22 cellular contexts compared by ENCODE assay signal in genomic region chr2:197241590-197241989, GRCh38.
DNase-seq lines count a peak whose midpoint lies in the region; ATAC-seq, FAIRE-seq and TF ChIP-seq lines count a peak whose summit lies in the region.
"Had no signal": no experiment of that assay in that cellular context is flagged by ENCODE, and none has a peak within 500 bp of the region (broad histone marks: within the 10 kb centered on the region; RNA-seq: fewer than 3 reads in every experiment).

No MANE protein-coding gene starts in this region.

- H3K36me3 ChIP-seq in neutrophil, result no peaks in the 10 kb centered on the region
- H3K36me3 ChIP-seq: BE2C, transverse colon had no signal

- H3K9me3 Mint-ChIP-seq in T-helper 2 cell treated with Interferon-gamma antibody and Interleukin-4, amounts not matched to agents 5 μg/mL and 100 μg/mL, for 36 hours, result no peaks in the 10 kb centered on the region
- no peaks in the 10 kb centered on the region for H3K9me3 Mint-ChIP-seq in activated T-helper 17 cell treated with anti-CD3 and anti-CD28 coated beads, Interleukin-2, amount 50 U/mL, for 72 hours
- H3K9me3 Mint-ChIP-seq: activated naive CD8-positive, alpha-beta T cell treated with anti-CD3 and anti-CD28 coated beads, Interleukin-2, amount 10 ng/mL, durations not matched to agents 7 days and 5 days; activated T-helper 2 cell treated with anti-CD3 and anti-CD28 coated beads, Interferon-gamma antibody, Interleukin-2, Interleukin-4, amounts not matched to agents 10 μg/mL and 5 μg/mL and 100 μg/mL, durations not matched to agents 14 hours and 24 hours and 36 hours had no signal

- no peak for ATAC-seq in activated T-helper 17 cell treated with anti-CD3 and anti-CD28 coated beads, Interleukin-2, amount 50 U/mL, for 72 hours (replicated peaks)
- no peak for ATAC-seq in foreskin keratinocyte
- ATAC-seq: A549, left cardiac atrium, Panc1 had no signal

- peak overlapping the region; percentile 56 for H3K27ac Mint-ChIP-seq in T-helper 2 cell treated with Interferon-gamma antibody and Interleukin-4, amounts not matched to agents 5 μg/mL and 100 μg/mL, for 36 hours
- H3K27ac Mint-ChIP-seq in activated T-helper 17 cell treated with anti-CD3 and anti-CD28 coated beads, Interleukin-2, amount 50 U/mL, for 72 hours, result no peak overlapping the region

- no peak for DNase-seq in T-helper 2 cell treated with Interferon-gamma antibody and Interleukin-4, amounts not matched to agents 5 μg/mL and 100 μg/mL, for 36 hours (ENCODE audit: low spot score)
- DNase-seq in T-helper 2 cell (no peak), GM19239 (ENCODE audit: insufficient read length, low spot score) (no peak), Ammon's horn (ENCODE audit: low spot score) (no peak), foreskin keratinocyte (no peak), NCI-H1436 (lab: John Stamatoyannopoulos, UW) (no peak)
- DNase-seq: activated CD4-positive, alpha-beta T cell treated with anti-CD3 and anti-CD28 coated beads for 48 hours; activated CD8-positive, alpha-beta memory T cell treated with anti-CD3 and anti-CD28 coated beads, Interleukin-2, amount 50 U/mL, for 48 hours; activated naive CD8-positive, alpha-beta T cell treated with anti-CD3 and anti-CD28 coated beads, Interleukin-2, amount 10 ng/mL, durations not matched to agents 7 days and 5 days; BE2C; Calu3; central memory CD4-positive, alpha-beta T cell; left cardiac atrium; mammary epithelial cell; nucleus accumbens; SHP77 treated with DMSO at 0.1 percent for 48 hours; transverse colon had no signal

- no peak for TF ChIP-seq CTCF in neutrophil (IDR thresholded peaks at IDR 0.05)
- TF ChIP-seq CTCF in foreskin keratinocyte (conservative IDR thresholded peaks at IDR 0.05), result no peak

- H3K36me3 Mint-ChIP-seq in T-helper 2 cell treated with Interferon-gamma antibody and Interleukin-4, amounts not matched to agents 5 μg/mL and 100 μg/mL, for 36 hours (ENCODE audit: low read depth), result peaks cover 35% of the 10 kb centered on the region
- H3K36me3 Mint-ChIP-seq in activated T-helper 17 cell treated with anti-CD3 and anti-CD28 coated beads, Interleukin-2, amount 50 U/mL, for 72 hours (ENCODE audit: low read depth), result peaks cover 18% of the 10 kb centered on the region

- no peaks in the 10 kb centered on the region for H3K27me3 Mint-ChIP-seq in T-helper 2 cell treated with Interferon-gamma antibody and Interleukin-4, amounts not matched to agents 5 μg/mL and 100 μg/mL, for 36 hours (ENCODE audit: low read depth)
- no peaks in the 10 kb centered on the region for H3K27me3 Mint-ChIP-seq in activated T-helper 17 cell treated with anti-CD3 and anti-CD28 coated beads, Interleukin-2, amount 50 U/mL, for 72 hours
- H3K27me3 Mint-ChIP-seq: activated naive CD8-positive, alpha-beta T cell treated with anti-CD3 and anti-CD28 coated beads, Interleukin-2, amount 10 ng/mL, durations not matched to agents 7 days and 5 days had no signal

- H3K27ac ChIP-seq in neutrophil (peak overlapping the region; percentile 87), foreskin keratinocyte (no peak overlapping the region)
- H3K27ac ChIP-seq: A549 had no signal

- H3K9me3 ChIP-seq in neutrophil, result no peaks in the 10 kb centered on the region
- H3K9me3 ChIP-seq: A549, BE2C, transverse colon had no signal

- H3K27me3 ChIP-seq in neutrophil, result no peaks in the 10 kb centered on the region
- no peaks in the 10 kb centered on the region for H3K27me3 ChIP-seq in foreskin keratinocyte
- H3K27me3 ChIP-seq: BE2C, transverse colon had no signal

- H3K4me3 Mint-ChIP-seq in T-helper 2 cell treated with Interferon-gamma antibody and Interleukin-4, amounts not matched to agents 5 μg/mL and 100 μg/mL, for 36 hours, result no peak overlapping the region
- H3K4me3 Mint-ChIP-seq in activated T-helper 17 cell treated with anti-CD3 and anti-CD28 coated beads, Interleukin-2, amount 50 U/mL, for 72 hours, result peak overlapping the region; percentile 84

- H3K4me3 ChIP-seq in neutrophil (ENCODE audit: low read depth in 1 of 2, low read length in 1 of 2), result peak overlapping the region in 1 of 2 experiments; percentile 12
- H3K4me3 ChIP-seq: A549, transverse colon had no signal

- peak; percentile 78 for FAIRE-seq in GM19239 (lab: Jason Lieb, UNC)
- FAIRE-seq: A549 had no signal

- H3K4me1 Mint-ChIP-seq in T-helper 2 cell treated with Interferon-gamma antibody and Interleukin-4, amounts not matched to agents 5 μg/mL and 100 μg/mL, for 36 hours (ENCODE audit: low read depth), result peaks cover 73% of the 10 kb centered on the region
- H3K4me1 Mint-ChIP-seq in activated T-helper 17 cell treated with anti-CD3 and anti-CD28 coated beads, Interleukin-2, amount 50 U/mL, for 72 hours, result peaks cover 64% of the 10 kb centered on the region

- peaks cover 44 to 68% of the 10 kb centered on the region in 2 experiments for H3K4me1 ChIP-seq in neutrophil (ENCODE audit: control insufficient read depth in 1 of 2, insufficient read depth in 1 of 2, low read depth in 1 of 2, low read length in 1 of 2)
- H3K4me1 ChIP-seq in foreskin keratinocyte, result no peaks in the 10 kb centered on the region
- H3K4me1 ChIP-seq: A549 had no signal
